In genomic region chr9:127961166-127961490, GRCh38 we compare ENCODE assay signal across 11 cellular contexts. TPM values are rescaled to one million over a fixed set of nuclear protein-coding genes. Genes with fewer than 3 reads are reported as not detected.
A peak's percentile ranks its signal among the peaks of the same experiment; 100 is the strongest.
DNase-seq lines count a peak whose midpoint lies in the region; ATAC-seq and TF ChIP-seq lines count a peak whose summit lies in the region.
"Had no signal": no experiment of that assay in that cellular context is flagged by ENCODE, and none has a peak within 500 bp of the region (broad histone marks: within the 10 kb centered on the region; RNA-seq: fewer than 3 reads in every experiment).

No MANE protein-coding gene starts in this region.

- H3K9me3 ChIP-seq in esophagus squamous epithelium, result no peaks in the 10 kb centered on the region

- intact Hi-C loops in activated CD4-positive, alpha-beta memory T cell treated with anti-CD3 and anti-CD28 coated beads for 36 hours (cut with micrococcal nuclease), result no loop called here
- intact Hi-C loops in activated CD8-positive, alpha-beta T cell treated with anti-CD3 and anti-CD28 coated beads for 36 hours (cut with micrococcal nuclease), result no loop called here
- intact Hi-C loops in esophagus squamous epithelium (cut with DNase I), result no loop called here

- H3K36me3 ChIP-seq in esophagus squamous epithelium, result peaks cover 0 to 5% (median 0%) of the 10 kb centered on the region in 3 donors

- peaks cover 53 to 100% (median 70%) of the 10 kb centered on the region in 3 donors for H3K4me1 ChIP-seq in esophagus squamous epithelium

- no peak for TF ChIP-seq CTCF in activated CD8-positive, alpha-beta T cell treated with anti-CD3 and anti-CD28 coated beads for 36 hours (IDR thresholded peaks at IDR 0.05)
- no peak for TF ChIP-seq CTCF in esophagus squamous epithelium (IDR thresholded peaks at IDR 0.05)

- CTCF ChIA-PET in activated CD4-positive, alpha-beta memory T cell treated with anti-CD3 and anti-CD28 coated beads for 36 hours (lab: Charles Lee), result interaction anchor here (1.1 to 1.8 kb wide), 3 partner anchors 18 to 74 kb away, joined by 4 to 12 read pairs (median 6); no protein-coding TSS in a partner anchor
- CTCF ChIA-PET in activated CD4-positive, alpha-beta memory T cell treated with anti-CD3 and anti-CD28 coated beads, Interleukin-2, amount 10 ng/mL, durations not matched to agents 7 days and 5 days (lab: Charles Lee), result interaction anchor here (0.8 to 2.7 kb wide), 4 partner anchors 9 to 74 kb away, joined by 3 to 8 read pairs (median 4); no protein-coding TSS in a partner anchor
- CTCF ChIA-PET in activated CD8-positive, alpha-beta T cell treated with anti-CD3 and anti-CD28 coated beads for 36 hours (lab: Charles Lee), result interaction anchor here (2.0 to 30.0 kb wide), 4 partner anchors 16 to 156 kb away, joined by 9 to 631 read pairs (median 172); partner anchors contain the start of gene EEIG1

- peaks cover 7% of the 10 kb centered on the region for H3K36me3 Mint-ChIP-seq in activated CD4-positive, alpha-beta memory T cell treated with anti-CD3 and anti-CD28 coated beads for 36 hours
- peaks cover 53% of the 10 kb centered on the region for H3K36me3 Mint-ChIP-seq in activated CD4-positive, alpha-beta memory T cell treated with anti-CD3 and anti-CD28 coated beads, Interleukin-2, amount 10 ng/mL, durations not matched to agents 7 days and 5 days (ENCODE audit: low read depth)
- H3K36me3 Mint-ChIP-seq in activated CD8-positive, alpha-beta T cell treated with anti-CD3 and anti-CD28 coated beads for 36 hours (ENCODE audit: low read depth), result peaks cover 37% of the 10 kb centered on the region

- peaks cover 89% of the 10 kb centered on the region for H3K4me1 Mint-ChIP-seq in activated CD4-positive, alpha-beta memory T cell treated with anti-CD3 and anti-CD28 coated beads for 36 hours (ENCODE audit: low read depth)
- peaks cover 79% of the 10 kb centered on the region for H3K4me1 Mint-ChIP-seq in activated CD4-positive, alpha-beta memory T cell treated with anti-CD3 and anti-CD28 coated beads, Interleukin-2, amount 10 ng/mL, durations not matched to agents 7 days and 5 days
- H3K4me1 Mint-ChIP-seq in activated CD8-positive, alpha-beta T cell treated with anti-CD3 and anti-CD28 coated beads for 36 hours (ENCODE audit: low read depth), result peaks cover 86% of the 10 kb centered on the region
- peaks cover 99% of the 10 kb centered on the region for H3K4me1 Mint-ChIP-seq in stimulated activated naive CD8-positive, alpha-beta T cell treated with anti-CD3 and anti-CD28 coated beads, Interleukin-15, amount 100 ng/mL, for 72 hours

- no peak overlapping the region for H3K4me3 ChIP-seq in esophagus squamous epithelium

- no peaks in the 10 kb centered on the region for H3K27me3 ChIP-seq in esophagus squamous epithelium

- H3K4me3 Mint-ChIP-seq in activated CD4-positive, alpha-beta memory T cell treated with anti-CD3 and anti-CD28 coated beads for 36 hours, result no peak overlapping the region
- H3K4me3 Mint-ChIP-seq in activated CD4-positive, alpha-beta memory T cell treated with anti-CD3 and anti-CD28 coated beads, Interleukin-2, amount 10 ng/mL, durations not matched to agents 7 days and 5 days, result no peak overlapping the region
- H3K4me3 Mint-ChIP-seq in activated CD8-positive, alpha-beta T cell treated with anti-CD3 and anti-CD28 coated beads for 36 hours, result no peak overlapping the region
- peak overlapping the region; percentile 14 to 47 for H3K4me3 Mint-ChIP-seq in stimulated activated naive CD8-positive, alpha-beta T cell treated with anti-CD3 and anti-CD28 coated beads, Interleukin-15, amount 100 ng/mL, for 72 hours

- POLR2A ChIA-PET in activated CD4-positive, alpha-beta memory T cell treated with anti-CD3 and anti-CD28 coated beads for 36 hours (lab: Charles Lee), result interaction anchor here (0.7 kb wide), 1 partner anchor 211 kb away, joined by 4 read pairs; no protein-coding TSS in a partner anchor
- POLR2A ChIA-PET in activated CD4-positive, alpha-beta memory T cell treated with anti-CD3 and anti-CD28 coated beads, Interleukin-2, amount 10 ng/mL, durations not matched to agents 7 days and 5 days (lab: Charles Lee), result interaction anchor here (3.0 kb wide), 1 partner anchor 9 kb away, joined by 14 read pairs; no protein-coding TSS in a partner anchor
- POLR2A ChIA-PET in activated CD8-positive, alpha-beta T cell treated with anti-CD3 and anti-CD28 coated beads for 36 hours (lab: Charles Lee), result interaction anchor here (1.5 to 25.2 kb wide), 3 partner anchors 15 to 106 kb away, joined by 4 to 408 read pairs (median 4); partner anchors contain the start of genes EEIG1 and NAIF1

- WGBS in esophagus squamous epithelium, 2 donors, result no CpG with 5 or more reads among the region's 1 CpG

- no peak for ATAC-seq in activated CD8-positive, alpha-beta T cell treated with anti-CD3 and anti-CD28 coated beads for 36 hours
- no peak for ATAC-seq in stimulated activated naive CD8-positive, alpha-beta T cell treated with anti-CD3 and anti-CD28 coated beads, Interleukin-15, amount 100 ng/mL, for 72 hours
- ATAC-seq in GM21360 (IDR thresholded peaks at IDR 0.05; ENCODE audit: unreplicated experiment), result no peak

- peak overlapping the region; percentile 82 for H3K27ac Mint-ChIP-seq in activated CD4-positive, alpha-beta memory T cell treated with anti-CD3 and anti-CD28 coated beads for 36 hours
- H3K27ac Mint-ChIP-seq in activated CD4-positive, alpha-beta memory T cell treated with anti-CD3 and anti-CD28 coated beads, Interleukin-2, amount 10 ng/mL, durations not matched to agents 7 days and 5 days, result no peak overlapping the region
- H3K27ac Mint-ChIP-seq in activated CD8-positive, alpha-beta T cell treated with anti-CD3 and anti-CD28 coated beads for 36 hours, result peak overlapping the region; percentile 99
- peak overlapping the region; percentile 72 to 87 for H3K27ac Mint-ChIP-seq in stimulated activated naive CD8-positive, alpha-beta T cell treated with anti-CD3 and anti-CD28 coated beads, Interleukin-15, amount 100 ng/mL, for 72 hours

- peak overlapping the region; percentile 88 to 99 (median 96) for H3K27ac ChIP-seq in esophagus squamous epithelium

- H3K27me3 Mint-ChIP-seq in activated CD4-positive, alpha-beta memory T cell treated with anti-CD3 and anti-CD28 coated beads for 36 hours, result no peaks in the 10 kb centered on the region
- no peaks in the 10 kb centered on the region for H3K27me3 Mint-ChIP-seq in activated CD4-positive, alpha-beta memory T cell treated with anti-CD3 and anti-CD28 coated beads, Interleukin-2, amount 10 ng/mL, durations not matched to agents 7 days and 5 days
- no peaks in the 10 kb centered on the region for H3K27me3 Mint-ChIP-seq in activated CD8-positive, alpha-beta T cell treated with anti-CD3 and anti-CD28 coated beads for 36 hours
- H3K27me3 Mint-ChIP-seq in stimulated activated naive CD8-positive, alpha-beta T cell treated with anti-CD3 and anti-CD28 coated beads, Interleukin-15, amount 100 ng/mL, for 72 hours, result no peaks in the 10 kb centered on the region

- H3K9me3 Mint-ChIP-seq in activated CD4-positive, alpha-beta memory T cell treated with anti-CD3 and anti-CD28 coated beads for 36 hours, result no peaks in the 10 kb centered on the region
- H3K9me3 Mint-ChIP-seq in activated CD4-positive, alpha-beta memory T cell treated with anti-CD3 and anti-CD28 coated beads, Interleukin-2, amount 10 ng/mL, durations not matched to agents 7 days and 5 days, result no peaks in the 10 kb centered on the region
- peaks cover 6% of the 10 kb centered on the region for H3K9me3 Mint-ChIP-seq in activated CD8-positive, alpha-beta T cell treated with anti-CD3 and anti-CD28 coated beads for 36 hours
- peaks cover 0 to 9% of the 10 kb centered on the region in 2 donors for H3K9me3 Mint-ChIP-seq in stimulated activated naive CD8-positive, alpha-beta T cell treated with anti-CD3 and anti-CD28 coated beads, Interleukin-15, amount 100 ng/mL, for 72 hours

- TF ChIP-seq POLR2A in esophagus squamous epithelium (IDR thresholded peaks at IDR 0.05), result no peak

- DNase-seq in activated CD4-positive, alpha-beta memory T cell treated with anti-CD3 and anti-CD28 coated beads for 36 hours, result no peak
- no peak for DNase-seq in activated CD4-positive, alpha-beta memory T cell treated with anti-CD3 and anti-CD28 coated beads, Interleukin-2, amount 10 ng/mL, durations not matched to agents 7 days and 5 days
- DNase-seq in activated CD8-positive, alpha-beta T cell treated with anti-CD3 and anti-CD28 coated beads for 36 hours, result no peak
- no peak for DNase-seq in esophagus squamous epithelium (lab: John Stamatoyannopoulos, UW)
- DNase-seq in stimulated activated naive CD8-positive, alpha-beta T cell treated with anti-CD3 and anti-CD28 coated beads, Interleukin-15, amount 100 ng/mL, for 72 hours, result no peak
- no peak for DNase-seq in mucosa of gallbladder (ENCODE audit: low spot score)
- no peak for DNase-seq in SK-N-DZ (ENCODE audit: low spot score)
- DNase-seq: NCI-H1436 treated with DMSO at 0.1 percent for 48 hours; SIG-M5; stimulated activated CD4-positive, alpha-beta T cell treated with anti-CD3 and anti-CD28 coated beads, Interleukin-4, amount 100 ng/mL, for 4 hours had no signal

RNA-seq across cellular contexts. Expression of gene EEIG1, which starts 19.7 kb away (rescaled TPM):
- total RNA-seq in activated CD4-positive, alpha-beta memory T cell treated with anti-CD3 and anti-CD28 coated beads for 36 hours, result 10 to 100 TPM; 50.7 to 58.0 TPM
- total RNA-seq in activated CD4-positive, alpha-beta memory T cell treated with anti-CD3 and anti-CD28 coated beads, Interleukin-2, amount 10 ng/mL, durations not matched to agents 7 days and 5 days, result 100 to 1,000 TPM; 212 to 218 TPM
- 10 to 100 TPM; 79.7 to 81.5 TPM for total RNA-seq in activated CD8-positive, alpha-beta T cell treated with anti-CD3 and anti-CD28 coated beads for 36 hours
- total RNA-seq in esophagus squamous epithelium (10 to 100 TPM; 16.9 to 65.0 (median 24.0) TPM), mucosa of gallbladder (220 TPM)
- polyA plus RNA-seq in SK-N-DZ (2014; cell fraction: cytosol; rRNA removed), result 2.7 and 3.0 TPM in 2 replicates
- polyA plus RNA-seq in SK-N-DZ (2014; cell fraction: nucleus; rRNA removed), result 6.9 and 11.3 TPM in 2 replicates

RNA-seq across cellular contexts. Expression of gene DPM2, which starts 23.5 kb away (rescaled TPM):
- total RNA-seq in activated CD4-positive, alpha-beta memory T cell treated with anti-CD3 and anti-CD28 coated beads for 36 hours, result 10 to 100 TPM; 41.5 to 42.0 TPM
- total RNA-seq in activated CD4-positive, alpha-beta memory T cell treated with anti-CD3 and anti-CD28 coated beads, Interleukin-2, amount 10 ng/mL, durations not matched to agents 7 days and 5 days, result 10 to 100 TPM; 48.2 TPM
- 10 to 100 TPM; 41.3 to 43.9 TPM for total RNA-seq in activated CD8-positive, alpha-beta T cell treated with anti-CD3 and anti-CD28 coated beads for 36 hours
- total RNA-seq in esophagus squamous epithelium (10 to 100 TPM; 12.5 to 18.5 (median 15.7) TPM), mucosa of gallbladder (36.6 TPM)
- 52.5 and 55.6 TPM in 2 replicates for polyA plus RNA-seq in SK-N-DZ (2014; cell fraction: cytosol; rRNA removed)
- polyA plus RNA-seq in SK-N-DZ (2014; cell fraction: nucleus; rRNA removed), result 46.6 and 51.6 TPM in 2 replicates

RNA-seq across cellular contexts. Expression of gene PIP5KL1, which starts 30.6 kb away (rescaled TPM):
- total RNA-seq in activated CD4-positive, alpha-beta memory T cell treated with anti-CD3 and anti-CD28 coated beads for 36 hours, result 1 to 10 TPM in 1 of 2 experiments, under 1 TPM in 1; 0.94 to 2.9 TPM
- total RNA-seq in activated CD4-positive, alpha-beta memory T cell treated with anti-CD3 and anti-CD28 coated beads, Interleukin-2, amount 10 ng/mL, durations not matched to agents 7 days and 5 days, result 1 to 10 TPM; 1.5 to 1.9 TPM
- total RNA-seq in activated CD8-positive, alpha-beta T cell treated with anti-CD3 and anti-CD28 coated beads for 36 hours, result 1 to 10 TPM; 1.7 to 2.5 TPM
- total RNA-seq in esophagus squamous epithelium, result 1 to 10 TPM in 3 of 4 donors, not detected in 1; 3.1 to 4.6 (median 3.6) TPM
- 4.9 TPM for total RNA-seq in mucosa of gallbladder
- 2.1 and 3.6 TPM in 2 replicates for polyA plus RNA-seq in SK-N-DZ (2014; cell fraction: cytosol; rRNA removed)
- polyA plus RNA-seq in SK-N-DZ (2014; cell fraction: nucleus; rRNA removed), result 18.2 and 18.8 TPM in 2 replicates

RNA-seq across cellular contexts. Expression of gene ST6GALNAC4, which starts 44.3 kb away (rescaled TPM):
- total RNA-seq in activated CD4-positive, alpha-beta memory T cell treated with anti-CD3 and anti-CD28 coated beads for 36 hours, result 10 to 100 TPM; 21.2 to 23.5 TPM
- total RNA-seq in activated CD4-positive, alpha-beta memory T cell treated with anti-CD3 and anti-CD28 coated beads, Interleukin-2, amount 10 ng/mL, durations not matched to agents 7 days and 5 days, result 10 to 100 TPM; 19.4 to 21.5 TPM
- 10 to 100 TPM; 34.3 to 34.9 TPM for total RNA-seq in activated CD8-positive, alpha-beta T cell treated with anti-CD3 and anti-CD28 coated beads for 36 hours
- total RNA-seq in esophagus squamous epithelium, result 10 to 100 TPM; 12.5 to 33.0 (median 23.8) TPM
- 42.1 TPM for total RNA-seq in mucosa of gallbladder
- 28.1 and 28.4 TPM in 2 replicates for polyA plus RNA-seq in SK-N-DZ (2014; cell fraction: cytosol; rRNA removed)
- polyA plus RNA-seq in SK-N-DZ (2014; cell fraction: nucleus; rRNA removed), result 18.1 and 19.8 TPM in 2 replicates

Comparison
In these comparisons a context has a peak if more than half of its experiments do, and no peak if none do; other contexts are left out.
1. H3K4me3 Mint-ChIP-seq: peak in stimulated activated naive CD8-positive, alpha-beta T cell treated with anti-CD3 and anti-CD28 coated beads, Interleukin-15, amount 100 ng/mL, for 72 hours (2 of 2); none in activated CD4-positive, alpha-beta memory T cell treated with anti-CD3 and anti-CD28 coated beads for 36 hours (single experiment), activated CD4-positive, alpha-beta memory T cell treated with anti-CD3 and anti-CD28 coated beads, Interleukin-2, amount 10 ng/mL, durations not matched to agents 7 days and 5 days (single experiment) and activated CD8-positive, alpha-beta T cell treated with anti-CD3 and anti-CD28 coated beads for 36 hours (single experiment).